Comparison of ENCODE assay signal across 8 cellular contexts in genomic region chrX:107627792-107628661, GRCh38. TPM values are rescaled to one million over a fixed set of nuclear protein-coding genes. Genes with fewer than 3 reads are reported as not detected.
DNase-seq lines count a peak whose midpoint lies in the region; ATAC-seq, FAIRE-seq and TF ChIP-seq lines count a peak whose summit lies in the region.

Gene PRPS1, plus strand, starts transcription at chrX:107628510. Its CDS starts 119 bp downstream, at chrX:107628629.

- TF ChIP-seq CTCF in adrenal gland (IDR thresholded peaks at IDR 0.05): no peak
- peak in 2 of 9 donors; percentile 14 to 15 for TF ChIP-seq CTCF in heart right ventricle (IDR thresholded peaks at IDR 0.05)
- no peak for TF ChIP-seq CTCF in upper lobe of right lung (IDR thresholded peaks at IDR 0.05)

- H3K27ac ChIP-seq in adrenal gland: peak within 1 kb of the TSS in 4 of 5 donors; percentile 74 to 90 (median 83)
- H3K27ac ChIP-seq in heart right ventricle: peak within 1 kb of the TSS in 9 of 10 donors; percentile 44 to 85 (median 75)
- peak within 1 kb of the TSS; percentile 78 for H3K27ac ChIP-seq in upper lobe of right lung

- peak within 1 kb of the TSS in 3 of 4 donors; percentile 61 to 78 (median 63) for H3K4me3 ChIP-seq in adrenal gland
- H3K4me3 ChIP-seq in heart right ventricle: peak within 1 kb of the TSS; percentile 47 to 78 (median 68)
- peak within 1 kb of the TSS; percentile 66 for H3K4me3 ChIP-seq in upper lobe of right lung

- no peaks in the 10 kb centered on the region for H3K36me3 ChIP-seq in adrenal gland (replicated peaks in 1 of 2)
- no peaks in the 10 kb centered on the region for H3K36me3 ChIP-seq in heart right ventricle
- no peaks in the 10 kb centered on the region for H3K36me3 ChIP-seq in upper lobe of right lung

- ATAC-seq in HG02852 (IDR thresholded peaks at IDR 0.05; ENCODE audit: unreplicated experiment): peak; percentile 99
- peak; percentile 98 to 100 (median 99) for ATAC-seq in heart right ventricle
- ATAC-seq in upper lobe of right lung: peak; percentile 100

- DNase-seq in GM12892 (ENCODE audit: insufficient read length): peak; percentile 65
- DNase-seq in NCI-H146 (lab: John Stamatoyannopoulos, UW): peak; percentile 98
- DNase-seq in T-helper 1 cell: peak; percentile 78 to 93 (median 85)
- peak; percentile 86 to 97 (median 94) for DNase-seq in adrenal gland
- peak; percentile 84 to 92 for DNase-seq in heart right ventricle
- peak; percentile 96 for DNase-seq in posterior vena cava (ENCODE audit: low spot score)
- DNase-seq in upper lobe of right lung: peak; percentile 92

- intact Hi-C loops in adrenal gland (cut with DNase I): no loop called here
- intact Hi-C loops in heart right ventricle (cut with DNase I): no loop called here
- intact Hi-C loops in posterior vena cava (cut with DNase I): loop anchor here in 1 of 2 donors (2.0 kb wide), 1 partner anchor 41 kb away; no protein-coding TSS in a partner anchor
- intact Hi-C loops in upper lobe of right lung (cut with DNase I): no loop called here

- WGBS in adrenal gland, 4 donors: 2 to 41% (median 14%) methylated on average over 9 to 38 of the region's 38 CpGs
- WGBS in heart right ventricle, 2 donors: 1 to 2% methylated on average over 38 of the region's 38 CpGs

- no peaks in the 10 kb centered on the region for H3K27me3 ChIP-seq in adrenal gland
- peaks cover 0 to 7% (median 0%) of the 10 kb centered on the region in 7 donors for H3K27me3 ChIP-seq in heart right ventricle
- H3K27me3 ChIP-seq in upper lobe of right lung: no peaks in the 10 kb centered on the region

- peak; percentile 39; the same call in 1 of the 2 replicates for TF ChIP-seq POLR2A in GM12892 (IDR thresholded peaks at IDR 0.05; ENCODE audit: low read depth, low read length)
- TF ChIP-seq POLR2A in adrenal gland (IDR thresholded peaks at IDR 0.05): peak; percentile 44 to 79

- H3K4me1 ChIP-seq in adrenal gland (replicated peaks in 1 of 2): peaks cover 0 to 6% of the 10 kb centered on the region in 2 donors
- H3K4me1 ChIP-seq in heart right ventricle: peaks cover 0 to 22% (median 11%) of the 10 kb centered on the region in 9 donors
- peaks cover 7% of the 10 kb centered on the region for H3K4me1 ChIP-seq in upper lobe of right lung

- H3K9me3 ChIP-seq in adrenal gland (replicated peaks in 1 of 3) (no peaks in the 10 kb centered on the region), heart right ventricle (no peaks in the 10 kb centered on the region), upper lobe of right lung (no peaks in the 10 kb centered on the region)

- peak; percentile 93 for FAIRE-seq in GM12892 (lab: Jason Lieb, UNC)

RNA-seq across cellular contexts. Expression of gene PRPS1, which starts in this region (rescaled TPM):
- polyA plus RNA-seq in GM12892 (2012; ENCODE audit: missing spikeins): 54.9 TPM
- total RNA-seq in adrenal gland (10 to 100 TPM in 7 of 8 donors, 1 to 10 TPM in 1; 9.9 to 55.1 (median 39.0) TPM), heart right ventricle (10 to 100 TPM; 19.5 to 31.6 (median 27.5) TPM), posterior vena cava (10 to 100 TPM; 30.2 to 32.7 TPM), upper lobe of right lung (25.6 TPM)
- polyA plus RNA-seq in adrenal gland (10 to 100 TPM in 1 of 3 donors, 1 to 10 TPM in 2; 8.9 to 78.3 (median 9.4) TPM), heart right ventricle (10 to 100 TPM in 1 of 2 donors, 1 to 10 TPM in 1; 4.9 to 26.1 TPM)

Comparison
In these comparisons a context has a peak if more than half of its experiments do, and no peak if none do; other contexts are left out.
1. Peak in every context shown above with its lines: DNase-seq, ATAC-seq, H3K4me3 ChIP-seq and H3K27ac ChIP-seq.